ENCODE assay signal across 18 cellular contexts in the genomic region with DNA sequence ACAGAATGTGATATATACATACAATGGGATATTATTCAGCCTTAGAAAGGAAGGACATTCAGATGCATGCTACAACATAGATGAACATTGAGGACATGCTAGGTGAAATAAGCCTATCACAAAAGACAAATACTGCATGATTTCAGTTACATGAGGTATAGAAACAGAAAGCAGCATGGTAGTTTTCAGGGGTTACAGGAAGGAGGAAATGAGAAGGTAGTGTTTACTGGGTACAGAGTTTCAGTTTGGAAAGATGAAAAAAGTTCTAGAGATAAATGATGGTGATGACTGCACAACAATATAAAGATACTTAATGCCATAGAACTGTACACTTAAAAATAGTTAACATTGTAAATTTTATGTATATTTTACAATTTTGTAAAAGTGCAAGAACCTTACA.
DNase-seq lines count a peak whose midpoint lies in the region; ATAC-seq, FAIRE-seq and TF ChIP-seq lines count a peak whose summit lies in the region.
"Had no signal": no experiment of that assay in that cellular context is flagged by ENCODE, and none has a peak within 500 bp of the region (broad histone marks: within the 10 kb centered on the region; RNA-seq: fewer than 3 reads in every experiment).

No MANE protein-coding gene starts in this region.

- H3K27ac Mint-ChIP-seq in CD8-positive, alpha-beta memory T cell = no peak overlapping the region
- H3K27ac Mint-ChIP-seq in H9 = no peak overlapping the region
- H3K27ac Mint-ChIP-seq: CD8-positive, alpha-beta T cell; HFFc6 had no signal

- H3K27me3 ChIP-seq in CD8-positive, alpha-beta memory T cell (ENCODE audit: insufficient read depth, low read length, poor library complexity, severe bottlenecking) = no peaks in the 10 kb centered on the region
- no peaks in the 10 kb centered on the region for H3K27me3 ChIP-seq in effector memory CD4-positive, alpha-beta T cell (replicated peaks; ENCODE audit: control insufficient read depth, insufficient read depth, low read length, poor library complexity, severe bottlenecking)
- H3K27me3 ChIP-seq in H9 (ENCODE audit: insufficient read depth, low read length) = no peaks in the 10 kb centered on the region
- H3K27me3 ChIP-seq: esophagus squamous epithelium, SJSA1, spleen had no signal

- peak; percentile 95 for ATAC-seq in GM19351 (IDR thresholded peaks at IDR 0.05; ENCODE audit: unreplicated experiment)
- ATAC-seq in GM21786 (IDR thresholded peaks at IDR 0.05; ENCODE audit: unreplicated experiment) = peak; percentile 83
- peak; percentile 63 for ATAC-seq in HG03439 (IDR thresholded peaks at IDR 0.05; ENCODE audit: unreplicated experiment)
- ATAC-seq: A549; CD8-positive, alpha-beta T cell had no signal

- no peaks in the 10 kb centered on the region for H3K79me1 ChIP-seq in H9 (ENCODE audit: insufficient read depth, low read depth, low read length, poor library complexity, severe bottlenecking)

- H2BK5ac ChIP-seq in H9 (ENCODE audit: insufficient read length, low read length) = no peak overlapping the region

- H3K4me1 Mint-ChIP-seq in CD8-positive, alpha-beta memory T cell = no peaks in the 10 kb centered on the region
- H3K4me1 Mint-ChIP-seq in H9 = peaks cover 4 to 7% of the 10 kb centered on the region in 2 experiments

- H3T11ph ChIP-seq in H9 (ENCODE audit: low read length) = no peak overlapping the region

- H4K8ac ChIP-seq in H9 (replicated peaks; ENCODE audit: insufficient read length, low read depth, low read length) = no peak overlapping the region

- no peak overlapping the region for H3K14ac ChIP-seq in H9 (ENCODE audit: insufficient read depth, low read length)

- peaks cover 0 to 1% of the 10 kb centered on the region in 2 donors for H3K27me3 Mint-ChIP-seq in CD8-positive, alpha-beta memory T cell
- no peaks in the 10 kb centered on the region for H3K27me3 Mint-ChIP-seq in H9 (ENCODE audit: low read depth)

- H3K9me3 ChIP-seq in CD8-positive, alpha-beta memory T cell (ENCODE audit: low read length) = no peaks in the 10 kb centered on the region
- no peaks in the 10 kb centered on the region for H3K9me3 ChIP-seq in effector memory CD4-positive, alpha-beta T cell (ENCODE audit: control insufficient read depth, low read length)
- H3K9me3 ChIP-seq in H9 (ENCODE audit: control insufficient read depth, low read depth, low read length) = no peaks in the 10 kb centered on the region
- H3K9me3 ChIP-seq: A549, esophagus squamous epithelium, SJSA1 had no signal

- H3K4me3 Mint-ChIP-seq in CD8-positive, alpha-beta memory T cell = no peak overlapping the region
- no peak overlapping the region for H3K4me3 Mint-ChIP-seq in H9
- H3K4me3 Mint-ChIP-seq: CD8-positive, alpha-beta T cell; HFFc6 had no signal

- POLR2A ChIA-PET in CD8-positive, alpha-beta memory T cell (lab: Charles Lee) = no interaction called here

- H4K5ac ChIP-seq in H9 (ENCODE audit: insufficient read length, low read depth, low read length) = no peak overlapping the region

- no peak for DNase-seq in GM12891 (ENCODE audit: insufficient read length, low spot score)
- no peak for DNase-seq in CD8-positive, alpha-beta memory T cell
- DNase-seq in effector memory CD4-positive, alpha-beta T cell = no peak
- no peak for DNase-seq in H9
- no peak for DNase-seq in T1000 (lab: John Stamatoyannopoulos, UW)
- DNase-seq: activated effector memory CD4-positive, alpha-beta T cell treated with anti-CD3 and anti-CD28 coated beads, Interleukin-2, amount 50 U/mL, for 16 hours; CD8-positive, alpha-beta T cell; cortex of kidney; esophagus squamous epithelium; GDM1; HFFc6; spleen had no signal

- no peak overlapping the region for H3K27ac ChIP-seq in CD8-positive, alpha-beta memory T cell (ENCODE audit: low read depth, low read length)
- no peak overlapping the region for H3K27ac ChIP-seq in effector memory CD4-positive, alpha-beta T cell (ENCODE audit: insufficient read depth, low read length, poor library complexity, severe bottlenecking)
- no peak overlapping the region for H3K27ac ChIP-seq in H9 (ENCODE audit: insufficient read length, low read depth, low read length)
- H3K27ac ChIP-seq: A549, esophagus squamous epithelium, SJSA1, spleen had no signal

- no peak overlapping the region for H3K4ac ChIP-seq in H9 (ENCODE audit: low read depth, low read length)

- no peak overlapping the region for H2BK15ac ChIP-seq in H9 (ENCODE audit: low read depth, low read length)

- H2BK12ac ChIP-seq in H9 (ENCODE audit: insufficient read length, low read depth, low read length) = no peak overlapping the region

- H3K9ac ChIP-seq in H9 (ENCODE audit: extremely low read depth, insufficient read length, low read length) = no peak overlapping the region

- no peak overlapping the region for H2AFZ ChIP-seq in H9 (ENCODE audit: low read length)

- no peaks in the 10 kb centered on the region for H4K20me1 ChIP-seq in H9 (ENCODE audit: control insufficient read depth, insufficient read depth, insufficient read length)

- H3K36me3 ChIP-seq in CD8-positive, alpha-beta memory T cell (ENCODE audit: insufficient read depth, low read length) = no peaks in the 10 kb centered on the region
- H3K36me3 ChIP-seq in effector memory CD4-positive, alpha-beta T cell (ENCODE audit: control insufficient read depth, insufficient read depth, low read length) = no peaks in the 10 kb centered on the region
- H3K36me3 ChIP-seq: esophagus squamous epithelium, SJSA1, spleen had no signal

- peaks cover 2 to 9% (median 6%) of the 10 kb centered on the region in 5 donors for H3K9me3 Mint-ChIP-seq in CD8-positive, alpha-beta memory T cell
- H3K9me3 Mint-ChIP-seq in H9 = peaks cover 0 to 8% of the 10 kb centered on the region in 2 experiments; a peak in 2 of 5 replicates
- H3K9me3 Mint-ChIP-seq: HFFc6 had no signal

- no peaks in the 10 kb centered on the region for H3K36me3 Mint-ChIP-seq in CD8-positive, alpha-beta memory T cell
- peaks cover 0 to 4% (median 0%) of the 10 kb centered on the region in 3 experiments; a peak in 1 of 7 replicates for H3K36me3 Mint-ChIP-seq in H9 (ENCODE audit: insufficient read depth in 1 of 3, low read depth in 3 of 3)
- H3K36me3 Mint-ChIP-seq: CD8-positive, alpha-beta T cell had no signal

- no peak overlapping the region for H3K23ac ChIP-seq in H9 (ENCODE audit: insufficient read length, low read depth, low read length)

- H2BK20ac ChIP-seq in H9 (ENCODE audit: low read depth, low read length, poor library complexity, severe bottlenecking) = no peak overlapping the region

- H3K23me2 ChIP-seq in H9 (ENCODE audit: insufficient read length, low read depth, low read length, poor library complexity, severe bottlenecking) = no peaks in the 10 kb centered on the region

- CTCF ChIA-PET in CD8-positive, alpha-beta memory T cell (lab: Charles Lee) = no interaction called here

- H3K4me2 ChIP-seq in H9 (ENCODE audit: insufficient read depth, insufficient read length, low read length) = no peak overlapping the region
- H3K4me2 ChIP-seq: A549 had no signal

- no peak overlapping the region for H3K56ac ChIP-seq in H9 (ENCODE audit: insufficient read length, low read depth, low read length)

- H3K79me2 ChIP-seq in H9 (ENCODE audit: insufficient read depth, low read length) = no peaks in the 10 kb centered on the region

- no peak overlapping the region for H2BK120ac ChIP-seq in H9 (ENCODE audit: low read depth, low read length, poor library complexity, severe bottlenecking)

- H2AK5ac ChIP-seq in H9 (ENCODE audit: insufficient read length, low read length) = no peak overlapping the region

- no peak overlapping the region for H3K18ac ChIP-seq in H9 (ENCODE audit: insufficient read length, low read depth, low read length)

- H3K4me1 ChIP-seq in CD8-positive, alpha-beta memory T cell (ENCODE audit: insufficient read depth, low read length) = no peaks in the 10 kb centered on the region
- H3K4me1 ChIP-seq in effector memory CD4-positive, alpha-beta T cell (ENCODE audit: control insufficient read depth, insufficient read depth, low read length, poor library complexity, severe bottlenecking) = no peaks in the 10 kb centered on the region
- H3K4me1 ChIP-seq in H9 (ENCODE audit: insufficient read depth, low read length) = no peaks in the 10 kb centered on the region
- H3K4me1 ChIP-seq: A549, esophagus squamous epithelium, SJSA1, spleen had no signal

- TF ChIP-seq POLR2A in GM12891 (IDR thresholded peaks at IDR 0.05; ENCODE audit: low read depth, low read length) = no peak

- H3K4me3 ChIP-seq in CD8-positive, alpha-beta memory T cell (ENCODE audit: low read length) = no peak overlapping the region
- no peak overlapping the region for H3K4me3 ChIP-seq in effector memory CD4-positive, alpha-beta T cell (ENCODE audit: insufficient read depth, low read depth, low read length, poor library complexity, severe bottlenecking)
- H3K4me3 ChIP-seq: A549, esophagus squamous epithelium, SJSA1, spleen had no signal

- no peak for FAIRE-seq in GM12891 (lab: Jason Lieb, UNC)
- FAIRE-seq: A549, TTC549 had no signal

- no peak overlapping the region for H4K91ac ChIP-seq in H9 (ENCODE audit: insufficient read length, low read depth, low read length)

- no peak for TF ChIP-seq CTCF in H9 (conservative IDR thresholded peaks at IDR 0.05)

TF ChIP-seq in GM12891, 5 proteins besides CTCF, POLR2A, EP300 and RAD21:
- TF ChIP-seq POU2F2 (IDR thresholded peaks at IDR 0.05; ENCODE audit: low read depth, low read length) (no peak), SPI1 (IDR thresholded peaks at IDR 0.05; ENCODE audit: low read depth, low read length) (peak; percentile 33; the same call in 1 of the 2 replicates)
TF ChIP-seq in GM12891: peak in this region for 1.
